Comparison of ENCODE assay signal across 1 cellular context in the genomic region with DNA sequence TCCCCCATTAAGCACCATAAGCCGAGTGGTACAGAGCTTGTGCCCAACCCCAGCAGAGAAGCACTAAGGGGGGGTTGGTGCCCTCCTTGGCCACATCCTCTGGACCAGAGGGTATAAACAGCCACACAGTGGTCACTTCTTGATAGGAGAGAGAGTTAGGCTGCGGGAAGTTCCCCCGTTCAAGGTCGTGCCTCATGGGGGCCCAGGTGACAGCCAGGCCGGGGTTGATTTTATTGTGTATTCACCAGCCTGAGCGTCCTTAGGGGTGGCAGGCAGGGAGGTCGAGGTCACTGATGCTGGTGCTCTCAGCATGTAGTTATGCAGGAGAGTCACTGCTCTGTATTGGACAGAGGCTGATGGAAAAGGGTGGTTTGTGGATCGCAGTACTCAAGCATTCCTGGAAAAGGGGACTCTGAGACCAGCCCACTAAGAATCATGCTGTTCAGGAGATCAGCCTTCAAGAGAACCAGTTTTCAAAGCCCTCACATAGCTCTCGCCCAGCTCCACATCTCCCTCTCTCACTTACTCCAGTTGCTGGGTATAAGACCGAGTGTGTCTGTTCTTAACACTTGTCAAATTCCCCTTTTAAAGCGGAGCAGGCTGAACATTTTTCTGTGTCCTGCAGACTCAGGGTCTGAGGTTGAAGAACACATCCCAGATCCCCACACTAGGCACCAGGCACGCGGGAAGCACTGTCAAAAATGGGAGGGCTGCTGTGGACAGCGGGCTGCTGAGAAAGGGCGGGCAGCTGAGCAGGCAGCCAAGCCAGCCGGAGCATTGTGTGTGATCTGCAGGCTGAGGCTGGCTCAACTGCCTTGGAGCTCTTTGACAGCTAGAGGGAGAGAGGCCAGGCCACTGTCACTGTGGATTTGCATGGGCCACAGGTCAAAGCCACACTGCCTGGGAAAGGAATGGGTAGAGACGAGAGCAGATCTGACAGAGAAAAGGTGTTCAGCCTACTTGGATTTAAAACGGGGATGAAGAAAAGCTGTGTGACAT.
TF ChIP-seq lines count a peak whose summit lies in the region.

No MANE protein-coding gene starts in this region.

TF ChIP-seq in HepG2, 621 proteins besides CTCF, POLR2A, EP300 and RAD21 (continued from another document):
- TF ChIP-seq ARID4A (CRISPR knock-in tag; IDR thresholded peaks at IDR 0.05; ENCODE audit: borderline replicate concordance) (no peak), PITX1 (CRISPR knock-in tag; IDR thresholded peaks at IDR 0.05) (no peak)
